In the genomic region with DNA sequence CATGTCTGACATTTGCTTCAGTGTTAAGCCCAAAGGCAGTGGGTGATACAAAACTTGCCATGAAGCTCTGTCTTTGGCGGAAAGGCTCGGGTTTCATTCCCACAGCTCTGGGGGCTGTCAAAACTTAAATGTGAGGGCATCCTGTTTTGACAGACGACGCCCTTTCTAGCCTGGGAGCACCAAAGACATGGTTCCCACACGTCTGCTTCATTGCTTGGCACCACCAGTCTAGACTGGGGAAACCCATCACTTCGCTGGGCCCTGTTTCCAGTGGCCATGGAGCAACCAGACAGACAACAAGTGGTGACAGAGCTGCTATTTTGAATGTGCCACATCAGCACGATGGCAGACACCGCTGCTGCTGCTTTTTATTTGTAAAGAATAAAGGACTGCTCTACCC, we compare ENCODE assay signal across 1 cellular context.
TF ChIP-seq lines count a peak whose summit lies in the region.

No MANE protein-coding gene starts in this region.

TF ChIP-seq in SK-N-SH treated with all-trans-retinoic acid at 6 μM for 48 hours, 23 proteins besides CTCF, POLR2A, EP300 and RAD21 (continued from another document):
- TF ChIP-seq, protein P1, sequence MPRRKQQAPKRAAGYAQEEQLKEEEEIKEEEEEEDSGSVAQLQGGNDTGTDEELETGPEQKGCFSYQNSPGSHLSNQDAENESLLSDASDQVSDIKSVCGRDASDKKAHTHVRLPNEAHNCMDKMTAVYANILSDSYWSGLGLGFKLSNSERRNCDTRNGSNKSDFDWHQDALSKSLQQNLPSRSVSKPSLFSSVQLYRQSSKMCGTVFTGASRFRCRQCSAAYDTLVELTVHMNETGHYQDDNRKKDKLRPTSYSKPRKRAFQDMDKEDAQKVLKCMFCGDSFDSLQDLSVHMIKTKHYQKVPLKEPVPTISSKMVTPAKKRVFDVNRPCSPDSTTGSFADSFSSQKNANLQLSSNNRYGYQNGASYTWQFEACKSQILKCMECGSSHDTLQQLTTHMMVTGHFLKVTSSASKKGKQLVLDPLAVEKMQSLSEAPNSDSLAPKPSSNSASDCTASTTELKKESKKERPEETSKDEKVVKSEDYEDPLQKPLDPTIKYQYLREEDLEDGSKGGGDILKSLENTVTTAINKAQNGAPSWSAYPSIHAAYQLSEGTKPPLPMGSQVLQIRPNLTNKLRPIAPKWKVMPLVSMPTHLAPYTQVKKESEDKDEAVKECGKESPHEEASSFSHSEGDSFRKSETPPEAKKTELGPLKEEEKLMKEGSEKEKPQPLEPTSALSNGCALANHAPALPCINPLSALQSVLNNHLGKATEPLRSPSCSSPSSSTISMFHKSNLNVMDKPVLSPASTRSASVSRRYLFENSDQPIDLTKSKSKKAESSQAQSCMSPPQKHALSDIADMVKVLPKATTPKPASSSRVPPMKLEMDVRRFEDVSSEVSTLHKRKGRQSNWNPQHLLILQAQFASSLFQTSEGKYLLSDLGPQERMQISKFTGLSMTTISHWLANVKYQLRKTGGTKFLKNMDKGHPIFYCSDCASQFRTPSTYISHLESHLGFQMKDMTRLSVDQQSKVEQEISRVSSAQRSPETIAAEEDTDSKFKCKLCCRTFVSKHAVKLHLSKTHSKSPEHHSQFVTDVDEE (CRISPR knock-in tag; IDR thresholded peaks at IDR 0.05): no peak
- TF ChIP-seq, protein P2, sequence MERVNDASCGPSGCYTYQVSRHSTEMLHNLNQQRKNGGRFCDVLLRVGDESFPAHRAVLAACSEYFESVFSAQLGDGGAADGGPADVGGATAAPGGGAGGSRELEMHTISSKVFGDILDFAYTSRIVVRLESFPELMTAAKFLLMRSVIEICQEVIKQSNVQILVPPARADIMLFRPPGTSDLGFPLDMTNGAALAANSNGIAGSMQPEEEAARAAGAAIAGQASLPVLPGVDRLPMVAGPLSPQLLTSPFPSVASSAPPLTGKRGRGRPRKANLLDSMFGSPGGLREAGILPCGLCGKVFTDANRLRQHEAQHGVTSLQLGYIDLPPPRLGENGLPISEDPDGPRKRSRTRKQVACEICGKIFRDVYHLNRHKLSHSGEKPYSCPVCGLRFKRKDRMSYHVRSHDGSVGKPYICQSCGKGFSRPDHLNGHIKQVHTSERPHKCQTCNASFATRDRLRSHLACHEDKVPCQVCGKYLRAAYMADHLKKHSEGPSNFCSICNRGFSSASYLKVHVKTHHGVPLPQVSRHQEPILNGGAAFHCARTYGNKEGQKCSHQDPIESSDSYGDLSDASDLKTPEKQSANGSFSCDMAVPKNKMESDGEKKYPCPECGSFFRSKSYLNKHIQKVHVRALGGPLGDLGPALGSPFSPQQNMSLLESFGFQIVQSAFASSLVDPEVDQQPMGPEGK (CRISPR knock-in tag; IDR thresholded peaks at IDR 0.05; ENCODE audit: borderline replicate concordance): no peak
- no peak for TF ChIP-seq ZC3H10 (CRISPR knock-in tag; IDR thresholded peaks at IDR 0.05)
- no peak for TF ChIP-seq TCF4 (CRISPR knock-in tag; IDR thresholded peaks at IDR 0.05; ENCODE audit: borderline replicate concordance)
- TF ChIP-seq ZNF70 (CRISPR knock-in tag; IDR thresholded peaks at IDR 0.05): no peak
- no peak for TF ChIP-seq SNAI2 (CRISPR knock-in tag; IDR thresholded peaks at IDR 0.05)
TF ChIP-seq in SK-N-SH treated with all-trans-retinoic acid at 6 μM for 48 hours: peak in this region for 0.
